26 cellular contexts compared by ENCODE assay signal in genomic region chr3:141449424-141449823, GRCh38. TPM values are rescaled to one million over a fixed set of nuclear protein-coding genes. Genes with fewer than 3 reads are reported as not detected.
A peak's percentile ranks its signal among the peaks of the same experiment; 100 is the strongest.
DNase-seq lines count a peak whose midpoint lies in the region; ATAC-seq and TF ChIP-seq lines count a peak whose summit lies in the region.
"Had no signal": no experiment of that assay in that cellular context is flagged by ENCODE, and none has a peak within 500 bp of the region (broad histone marks: within the 10 kb centered on the region; RNA-seq: fewer than 3 reads in every experiment).

No MANE protein-coding gene starts in this region.

- H4K5ac ChIP-seq in IMR-90 (ENCODE audit: low read depth, low read length), result peak overlapping the region; percentile 95

- peaks cover 8% of the 10 kb centered on the region for H3K4me1 Mint-ChIP-seq in activated CD8-positive, alpha-beta T cell treated with anti-CD3 and anti-CD28 coated beads for 36 hours (ENCODE audit: low read depth)
- peaks cover 2% of the 10 kb centered on the region for H3K4me1 Mint-ChIP-seq in activated CD8-positive, alpha-beta T cell treated with anti-CD3 and anti-CD28 coated beads, Interleukin-2, amount 10 ng/mL, durations not matched to agents 7 days and 5 days (ENCODE audit: low read depth)
- H3K4me1 Mint-ChIP-seq: memory B cell had no signal

- no peaks in the 10 kb centered on the region for H3K27me3 Mint-ChIP-seq in activated CD8-positive, alpha-beta T cell treated with anti-CD3 and anti-CD28 coated beads for 36 hours
- H3K27me3 Mint-ChIP-seq in activated CD8-positive, alpha-beta T cell treated with anti-CD3 and anti-CD28 coated beads, Interleukin-2, amount 10 ng/mL, durations not matched to agents 7 days and 5 days (ENCODE audit: low read depth), result no peaks in the 10 kb centered on the region
- H3K27me3 Mint-ChIP-seq: activated CD4-positive, alpha-beta T cell treated with anti-CD3 and anti-CD28 coated beads, Interleukin-2, amount 10 ng/mL, durations not matched to agents 7 days and 5 days; memory B cell; T-cell had no signal

- in situ Hi-C loops in IMR-90 (cut with MboI; ENCODE audit: low sequenced_read_pairs), result no loop called here

- H3K9me3 Mint-ChIP-seq in activated CD8-positive, alpha-beta T cell treated with anti-CD3 and anti-CD28 coated beads for 36 hours, result no peaks in the 10 kb centered on the region
- H3K9me3 Mint-ChIP-seq in activated CD8-positive, alpha-beta T cell treated with anti-CD3 and anti-CD28 coated beads, Interleukin-2, amount 10 ng/mL, durations not matched to agents 7 days and 5 days (ENCODE audit: insufficient read depth), result no peaks in the 10 kb centered on the region
- H3K9me3 Mint-ChIP-seq: activated CD4-positive, alpha-beta T cell treated with anti-CD3 and anti-CD28 coated beads, Interleukin-2, amount 10 ng/mL, durations not matched to agents 7 days and 5 days; memory B cell; neural progenitor cell; T-cell had no signal

- H3K9ac ChIP-seq in IMR-90 (ENCODE audit: low read depth, low read length), result peak overlapping the region; percentile 61
- no peak overlapping the region for H3K9ac ChIP-seq in fibroblast of lung (ENCODE audit: insufficient read depth, low read length)
- H3K9ac ChIP-seq in stomach smooth muscle (ENCODE audit: low read length in 2 of 2), result no peak overlapping the region
- H3K9ac ChIP-seq: neural progenitor cell had no signal

- peak overlapping the region; percentile 94 for H4K91ac ChIP-seq in IMR-90 (ENCODE audit: insufficient read depth, low read depth, low read length)

- peak overlapping the region; percentile 14; the same call in 1 of the 2 replicates for H3K56ac ChIP-seq in IMR-90 (ENCODE audit: extremely low read depth, insufficient read depth, low read length)

- CTCF ChIA-PET in activated CD8-positive, alpha-beta T cell treated with anti-CD3 and anti-CD28 coated beads for 36 hours (lab: Charles Lee), result interaction anchor here (1.1 to 5.4 kb wide), 11 partner anchors 8 to 147 kb away, joined by 3 to 38 read pairs (median 6); no protein-coding TSS in a partner anchor
- CTCF ChIA-PET in activated CD8-positive, alpha-beta T cell treated with anti-CD3 and anti-CD28 coated beads, Interleukin-2, amount 10 ng/mL, durations not matched to agents 7 days and 5 days (lab: Charles Lee), result interaction anchor here (0.6 to 3.5 kb wide), 12 partner anchors 8 to 217 kb away, joined by 3 to 27 read pairs (median 6); partner anchors contain the start of gene PXYLP1
- CTCF ChIA-PET in IMR-90 (lab: Yijun Ruan, JAX), result interaction anchor here (1.2 to 2.4 kb wide), 4 partner anchors 42 to 147 kb away, joined by 4 to 11 read pairs (median 5); no protein-coding TSS in a partner anchor

- peak overlapping the region; percentile 88; the same call in 1 of the 2 replicates for H3K23ac ChIP-seq in IMR-90 (ENCODE audit: low read depth, low read length)

- ATAC-seq in activated CD8-positive, alpha-beta T cell treated with anti-CD3 and anti-CD28 coated beads for 36 hours, result no peak
- ATAC-seq in activated CD8-positive, alpha-beta T cell treated with anti-CD3 and anti-CD28 coated beads, Interleukin-2, amount 10 ng/mL, durations not matched to agents 7 days and 5 days, result no peak
- no peak for ATAC-seq in IMR-90 (ENCODE audit: low read depth)
- ATAC-seq: gastrocnemius medialis, Right ventricle myocardium inferior, T-cell had no signal

- WGBS in IMR-90 (ENCODE audit: extremely low coverage in 2 of 2, insufficient read length in 1 of 2), 2 experiments, result no CpG with 5 or more reads among the region's 6 CpGs

- TF ChIP-seq RAD21 in IMR-90 (IDR thresholded peaks at IDR 0.05; ENCODE audit: low read length), result no peak

- H2AK5ac ChIP-seq in IMR-90 (ENCODE audit: low read depth, low read length), result peak overlapping the region; percentile 92

- DNase-seq in activated CD8-positive, alpha-beta T cell treated with anti-CD3 and anti-CD28 coated beads for 36 hours, result no peak
- no peak for DNase-seq in activated CD8-positive, alpha-beta T cell treated with anti-CD3 and anti-CD28 coated beads, Interleukin-2, amount 10 ng/mL, durations not matched to agents 7 days and 5 days
- no peak for DNase-seq in IMR-90
- DNase-seq in fibroblast of lung (ENCODE audit: low read depth in 2 of 2), result no peak
- DNase-seq in AG20443 (ENCODE audit: low spot score), result no peak
- DNase-seq in posterior vena cava (ENCODE audit: low spot score), result no peak
- no peak for DNase-seq in NCI-H82 (lab: John Stamatoyannopoulos, UW)
- DNase-seq: activated CD4-positive, alpha-beta T cell treated with anti-CD3 and anti-CD28 coated beads, Interleukin-2, amount 10 ng/mL, durations not matched to agents 7 days and 5 days; activated naive CD4-positive, alpha-beta T cell; activated T-cell treated with anti-CD3 and anti-CD28 coated beads for 4 hours; aorta; DMS 273 treated with DMSO at 0.1 percent for 48 hours; effector CD4-positive, alpha-beta T cell; erythroblast; gastrocnemius medialis; MM.1S; NCI-H1694; stimulated activated CD4-positive, alpha-beta T cell treated with anti-CD3 and anti-CD28 coated beads, Interleukin-4, amount 100 ng/mL, for 24 hours; T-cell had no signal

- H4K8ac ChIP-seq in IMR-90 (ENCODE audit: low read depth in 2 of 2, low read length in 2 of 2), result peak overlapping the region; percentile 80 to 93; a peak in 3 of 4 replicates

- H3K27ac Mint-ChIP-seq in activated CD8-positive, alpha-beta T cell treated with anti-CD3 and anti-CD28 coated beads for 36 hours, result peak overlapping the region; percentile 32
- no peak overlapping the region for H3K27ac Mint-ChIP-seq in activated CD8-positive, alpha-beta T cell treated with anti-CD3 and anti-CD28 coated beads, Interleukin-2, amount 10 ng/mL, durations not matched to agents 7 days and 5 days
- H3K27ac Mint-ChIP-seq: activated CD4-positive, alpha-beta T cell treated with anti-CD3 and anti-CD28 coated beads, Interleukin-2, amount 10 ng/mL, durations not matched to agents 7 days and 5 days; memory B cell had no signal

- H3K79me1 ChIP-seq in IMR-90 (ENCODE audit: low read depth in 1 of 2, low read length in 2 of 2), result peaks cover 38 to 56% of the 10 kb centered on the region in 2 experiments

- POLR2A ChIA-PET in activated CD8-positive, alpha-beta T cell treated with anti-CD3 and anti-CD28 coated beads for 36 hours (lab: Charles Lee), result interaction anchor here (2.1 kb wide), 1 partner anchor 138 kb away, joined by 7 read pairs; no protein-coding TSS in a partner anchor
- POLR2A ChIA-PET in activated CD8-positive, alpha-beta T cell treated with anti-CD3 and anti-CD28 coated beads, Interleukin-2, amount 10 ng/mL, durations not matched to agents 7 days and 5 days (lab: Charles Lee), result no interaction called here
- POLR2A ChIA-PET in IMR-90 (lab: Charles Lee; ENCODE audit: unreplicated experiment), result no interaction called here

- peak overlapping the region; percentile 98 for H2BK5ac ChIP-seq in IMR-90 (ENCODE audit: low read depth, low read length, poor library complexity, severe bottlenecking)

- H3K18ac ChIP-seq in IMR-90 (ENCODE audit: low read depth, low read length), result peak overlapping the region; percentile 98

- no peak overlapping the region for H2AFZ ChIP-seq in IMR-90 (replicated peaks; ENCODE audit: low read length, poor library complexity)
- H2AFZ ChIP-seq in fibroblast of lung (ENCODE audit: low read length), result no peak overlapping the region
- H2AFZ ChIP-seq: neural progenitor cell had no signal

- H3K9me1 ChIP-seq in IMR-90 (ENCODE audit: insufficient read depth, low read length), result peaks cover 21% of the 10 kb centered on the region

- H3K4me3 ChIP-seq in IMR-90 (ENCODE audit: insufficient read depth, low read depth, low read length) (no peak overlapping the region), fibroblast of lung (replicated peaks in 1 of 4; ENCODE audit: control extremely low read depth in 1 of 4, insufficient read depth in 1 of 4, low read depth in 3 of 4, low read length in 4 of 4) (no peak overlapping the region), stomach smooth muscle (ENCODE audit: low read length in 2 of 2) (no peak overlapping the region)
- H3K4me3 ChIP-seq: gastrocnemius medialis, neural progenitor cell, prostate gland had no signal

- H3K27me3 ChIP-seq in IMR-90 (ENCODE audit: control insufficient read depth, insufficient read depth, low read length), result no peaks in the 10 kb centered on the region
- no peaks in the 10 kb centered on the region for H3K27me3 ChIP-seq in fibroblast of lung (ENCODE audit: control insufficient read depth, insufficient read depth, low read length)
- no peaks in the 10 kb centered on the region for H3K27me3 ChIP-seq in stomach smooth muscle (ENCODE audit: control insufficient read depth in 1 of 2, insufficient read depth in 2 of 2, low read length in 2 of 2)
- H3K27me3 ChIP-seq: gastrocnemius medialis, neural progenitor cell had no signal

- intact Hi-C loops in activated CD8-positive, alpha-beta T cell treated with anti-CD3 and anti-CD28 coated beads for 36 hours (cut with micrococcal nuclease), result no loop called here
- intact Hi-C loops in IMR-90 (cut with micrococcal nuclease), result loop anchor here (2.0 kb wide), 1 partner anchor 37 kb away; no protein-coding TSS in a partner anchor
- intact Hi-C loops in posterior vena cava (cut with DNase I), result no loop called here

- peak overlapping the region; percentile 83 for H3K14ac ChIP-seq in IMR-90 (replicated peaks; ENCODE audit: low read depth, low read length)

- H3K4me2 ChIP-seq in IMR-90 (ENCODE audit: low read depth, low read length) (no peak overlapping the region), fibroblast of lung (ENCODE audit: extremely low read depth, insufficient read depth, low read length) (peak overlapping the region; percentile 5)
- H3K4me2 ChIP-seq: neural progenitor cell had no signal

- no peak overlapping the region for H2AK9ac ChIP-seq in IMR-90 (replicated peaks; ENCODE audit: low read depth, low read length, poor library complexity)

- no peak overlapping the region for H3K4me3 Mint-ChIP-seq in activated CD8-positive, alpha-beta T cell treated with anti-CD3 and anti-CD28 coated beads for 36 hours
- H3K4me3 Mint-ChIP-seq in activated CD8-positive, alpha-beta T cell treated with anti-CD3 and anti-CD28 coated beads, Interleukin-2, amount 10 ng/mL, durations not matched to agents 7 days and 5 days, result no peak overlapping the region
- H3K4me3 Mint-ChIP-seq: activated CD4-positive, alpha-beta T cell treated with anti-CD3 and anti-CD28 coated beads, Interleukin-2, amount 10 ng/mL, durations not matched to agents 7 days and 5 days; memory B cell; neural progenitor cell; T-cell had no signal

- H3K36me3 ChIP-seq in IMR-90 (ENCODE audit: control insufficient read depth, insufficient read depth, low read length), result peaks cover 20% of the 10 kb centered on the region
- peaks cover 5% of the 10 kb centered on the region for H3K36me3 ChIP-seq in fibroblast of lung (ENCODE audit: control insufficient read depth, insufficient read depth, low read length)
- peaks cover 9 to 14% of the 10 kb centered on the region in 2 donors for H3K36me3 ChIP-seq in stomach smooth muscle (ENCODE audit: control insufficient read depth in 2 of 2, insufficient read depth in 2 of 2, low read length in 2 of 2)
- H3K36me3 ChIP-seq: neural progenitor cell had no signal

- peaks cover 23% of the 10 kb centered on the region for H3K79me2 ChIP-seq in fibroblast of lung (ENCODE audit: control insufficient read depth, insufficient read depth, low read length)

- H2BK15ac ChIP-seq in IMR-90 (ENCODE audit: low read depth, low read length), result peak overlapping the region; percentile 52; the same call in 2 of the 3 replicates

- TF ChIP-seq CTCF in activated CD8-positive, alpha-beta T cell treated with anti-CD3 and anti-CD28 coated beads for 36 hours (IDR thresholded peaks at IDR 0.05), result no peak
- no peak for TF ChIP-seq CTCF in IMR-90 (conservative IDR thresholded peaks at IDR 0.05; ENCODE audit: low read depth, low read length)
- TF ChIP-seq CTCF in fibroblast of lung (conservative IDR thresholded peaks at IDR 0.05 in 1 of 2, IDR thresholded peaks at IDR 0.05 in 1 of 2; ENCODE audit: low read depth in 1 of 2, low read length in 2 of 2), result no peak

- dilution Hi-C loops in IMR-90 (cut with HindIII; ENCODE audit: low sequenced_read_pairs, unreplicated experiment), result no loop called here

- no peak for TF ChIP-seq POLR2A in IMR-90 (IDR thresholded peaks at IDR 0.05; ENCODE audit: low read depth, low read length)

- H3K27ac ChIP-seq in IMR-90 (ENCODE audit: insufficient read depth, low read length) (peak overlapping the region; percentile 91), fibroblast of lung (ENCODE audit: insufficient read depth, low read length) (peak overlapping the region; percentile 37), stomach smooth muscle (ENCODE audit: low read length) (peak overlapping the region; percentile 37)
- H3K27ac ChIP-seq: C4-2B, HL-60, neural progenitor cell had no signal

- peak overlapping the region; percentile 97 for H3K4ac ChIP-seq in IMR-90 (ENCODE audit: low read depth, low read length)

- H2BK120ac ChIP-seq in IMR-90 (ENCODE audit: low read depth, low read length), result peak overlapping the region; percentile 96

- H3K9me3 ChIP-seq in IMR-90 (ENCODE audit: control insufficient read depth, insufficient read depth, low read length) (no peaks in the 10 kb centered on the region), fibroblast of lung (ENCODE audit: control insufficient read depth, insufficient read depth, low read depth, low read length) (no peaks in the 10 kb centered on the region), stomach smooth muscle (ENCODE audit: control insufficient read depth in 2 of 2, low read length in 2 of 2) (no peaks in the 10 kb centered on the region)
- H3K9me3 ChIP-seq: gastrocnemius medialis, prostate gland had no signal

- peak overlapping the region; percentile 97 for H2BK20ac ChIP-seq in IMR-90 (ENCODE audit: low read depth, low read length)

- no peaks in the 10 kb centered on the region for H4K20me1 ChIP-seq in IMR-90 (ENCODE audit: insufficient read depth, low read length)
- H4K20me1 ChIP-seq in fibroblast of lung (ENCODE audit: control insufficient read depth, extremely low read depth, insufficient read depth, low read length), result no peaks in the 10 kb centered on the region

- no TSS peak for BruUV-seq in IMR-90 (replicated peaks; lab: Mats Ljungman, UMichigan)

- H3K4me1 ChIP-seq in IMR-90 (ENCODE audit: control insufficient read depth, insufficient read depth, low read length) (peaks cover 25% of the 10 kb centered on the region), fibroblast of lung (ENCODE audit: control insufficient read depth, extremely low read depth, insufficient read depth, low read length) (peaks cover 5% of the 10 kb centered on the region), stomach smooth muscle (ENCODE audit: control insufficient read depth, insufficient read depth, low read length) (peaks cover 38% of the 10 kb centered on the region)
- H3K4me1 ChIP-seq: gastrocnemius medialis, neural progenitor cell, prostate gland had no signal

- peaks cover 3% of the 10 kb centered on the region for H3K36me3 Mint-ChIP-seq in activated CD8-positive, alpha-beta T cell treated with anti-CD3 and anti-CD28 coated beads for 36 hours (ENCODE audit: low read depth)
- peaks cover 17% of the 10 kb centered on the region for H3K36me3 Mint-ChIP-seq in activated CD8-positive, alpha-beta T cell treated with anti-CD3 and anti-CD28 coated beads, Interleukin-2, amount 10 ng/mL, durations not matched to agents 7 days and 5 days (ENCODE audit: low read depth)

RNA-seq across cellular contexts. Expression of gene RASA2, which starts 37.4 kb away (rescaled TPM):
- 10 to 100 TPM; 35.4 to 41.5 TPM for total RNA-seq in activated CD8-positive, alpha-beta T cell treated with anti-CD3 and anti-CD28 coated beads for 36 hours
- 10 to 100 TPM; 56.8 to 60.2 TPM for total RNA-seq in activated CD8-positive, alpha-beta T cell treated with anti-CD3 and anti-CD28 coated beads, Interleukin-2, amount 10 ng/mL, durations not matched to agents 7 days and 5 days
- total RNA-seq in IMR-90 (2012; rRNA removed) (14.0 and 22.5 TPM in 2 replicates), fibroblast of lung (10.0 and 11.4 TPM in 2 replicates), posterior vena cava (10 to 100 TPM; 17.1 to 21.4 TPM)
- polyA plus RNA-seq in IMR-90 (2012; rRNA removed) (4.4 and 6.1 TPM in 2 replicates), fibroblast of lung (8.4 and 10.0 TPM in 2 replicates)
- 0.53 and 0.65 TPM in 2 replicates for polyA plus RNA-seq in IMR-90 (2012; cell fraction: cytosol; rRNA removed)
- polyA plus RNA-seq in IMR-90 (2012; cell fraction: nucleus; rRNA removed; ENCODE audit: low replicate concordance), result 2.9 and 24.7 TPM in 2 replicates
- 3.9 and 4.7 TPM in 2 replicates for polyA plus RNA-seq in fibroblast of lung (2012)
- polyA minus RNA-seq in fibroblast of lung (ENCODE audit: low replicate concordance), result 0.51 and 1.2 TPM in 2 replicates

Comparison
In these comparisons a context has a peak if more than half of its experiments do, and no peak if none do; other contexts are left out.
1. H3K27ac ChIP-seq: peak in every context shown above with its lines; median percentile 91 in IMR-90; 37 in fibroblast of lung; 37 in stomach smooth muscle.